9 cellular contexts compared by ENCODE assay signal in the genomic region with DNA sequence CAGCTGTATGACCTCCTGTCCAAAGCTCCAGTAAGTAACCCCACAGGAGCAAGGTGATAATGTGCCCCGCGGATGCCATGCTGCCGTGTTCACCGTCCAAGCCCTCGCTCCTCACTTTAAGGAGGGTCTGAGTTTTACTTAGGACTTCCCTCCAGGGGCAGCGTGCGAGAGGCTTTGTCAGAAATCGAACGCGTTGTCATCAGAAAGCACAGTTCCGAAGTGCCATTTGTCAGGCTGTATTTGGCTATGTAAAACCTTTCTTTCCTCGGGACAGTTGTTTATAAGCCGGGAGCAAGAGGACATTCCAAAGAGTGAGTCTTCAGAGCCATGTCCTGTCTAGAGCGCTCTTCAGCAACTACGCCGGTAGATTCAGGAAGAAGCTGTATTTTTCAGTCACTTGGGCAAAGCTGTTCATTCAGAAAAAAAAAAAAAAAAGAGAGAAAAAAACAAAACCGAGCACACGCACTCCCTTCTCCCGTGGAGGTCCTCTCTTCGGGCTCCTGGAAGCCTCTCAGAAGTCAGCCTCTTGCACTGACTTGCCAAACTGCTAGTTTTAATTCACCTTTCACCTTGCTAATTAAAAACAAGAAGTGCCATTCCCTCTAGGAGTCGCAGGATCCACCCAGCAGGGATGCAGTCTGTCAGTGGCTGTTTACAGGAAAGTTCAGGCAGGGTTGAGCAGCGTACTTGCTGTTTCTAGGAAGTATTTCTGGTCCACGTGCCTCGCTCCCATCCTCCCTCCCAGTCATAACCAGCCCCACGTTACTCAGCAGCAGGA. TPM values are rescaled to one million over a fixed set of nuclear protein-coding genes. Genes with fewer than 3 reads are reported as not detected.
DNase-seq lines count a peak whose midpoint lies in the region; ATAC-seq and TF ChIP-seq lines count a peak whose summit lies in the region.
"Had no signal": no experiment of that assay in that cellular context is flagged by ENCODE, and none has a peak within 500 bp of the region (broad histone marks: within the 10 kb centered on the region; RNA-seq: fewer than 3 reads in every experiment).

TSS of gene SEMA3E (minus strand) at position 676 of the 778 bp plus-strand sequence.

- H4K20me1 ChIP-seq in hepatocyte (ENCODE audit: insufficient read depth, poor library complexity, severe bottlenecking), result no peaks in the 10 kb centered on the region

- H3K4me3 Mint-ChIP-seq in activated naive CD4-positive, alpha-beta T cell treated with anti-CD3 and anti-CD28 coated beads, Interleukin-2, amount 10 ng/mL, durations not matched to agents 7 days and 5 days, result no peak within 1 kb of the TSS
- H3K4me3 Mint-ChIP-seq: memory B cell had no signal

- no peak within 1 kb of the TSS for H3K9ac ChIP-seq in SK-N-MC (ENCODE audit: insufficient read length)

- no peak within 1 kb of the TSS for H3K27ac ChIP-seq in SK-N-MC
- H3K27ac ChIP-seq in hepatocyte, result no peak within 1 kb of the TSS

- under 1% methylated on average over 25 of the region's 25 CpGs for WGBS in hepatocyte (ENCODE audit: low lambda C conversion rate, missing lambda C conversion rate)

- H3K27ac Mint-ChIP-seq in activated naive CD4-positive, alpha-beta T cell treated with anti-CD3 and anti-CD28 coated beads, Interleukin-2, amount 10 ng/mL, durations not matched to agents 7 days and 5 days, result no peak within 1 kb of the TSS
- H3K27ac Mint-ChIP-seq: memory B cell had no signal

- H3K9me2 ChIP-seq in hepatocyte (replicated peaks; ENCODE audit: insufficient read depth), result no peaks in the 10 kb centered on the region

- no peaks in the 10 kb centered on the region for H3K4me1 Mint-ChIP-seq in activated naive CD4-positive, alpha-beta T cell treated with anti-CD3 and anti-CD28 coated beads, Interleukin-2, amount 10 ng/mL, durations not matched to agents 7 days and 5 days
- H3K4me1 Mint-ChIP-seq: memory B cell had no signal

- H3K4me2 ChIP-seq in hepatocyte, result peak within 1 kb of the TSS; percentile 76

- H3K27me3 Mint-ChIP-seq in activated naive CD4-positive, alpha-beta T cell treated with anti-CD3 and anti-CD28 coated beads, Interleukin-2, amount 10 ng/mL, durations not matched to agents 7 days and 5 days, result peaks cover 10% of the 10 kb centered on the region
- H3K27me3 Mint-ChIP-seq: memory B cell had no signal

- H3K79me2 ChIP-seq in hepatocyte, result no peaks in the 10 kb centered on the region

- peak within 1 kb of the TSS; percentile 24 for H2AFZ ChIP-seq in hepatocyte

- H3K27me3 ChIP-seq in GM06990 (replicated peaks; ENCODE audit: control insufficient read depth, insufficient read depth, low read length) (no peaks in the 10 kb centered on the region), hepatocyte (no peaks in the 10 kb centered on the region)

- no peak for TF ChIP-seq CTCF in GM06990 (IDR thresholded peaks at IDR 0.05; ENCODE audit: insufficient read depth, low read length, poor library complexity, severe bottlenecking)
- no peak for TF ChIP-seq CTCF in hepatocyte (IDR thresholded peaks at IDR 0.05; ENCODE audit: poor library complexity)

- CTCF ChIA-PET in activated naive CD4-positive, alpha-beta T cell treated with anti-CD3 and anti-CD28 coated beads, Interleukin-2, amount 10 ng/mL, durations not matched to agents 7 days and 5 days (lab: Charles Lee), result no interaction called here

- H3K4me1 ChIP-seq in hepatocyte (ENCODE audit: insufficient read depth), result peaks cover 4% of the 10 kb centered on the region

- ATAC-seq in esophagus mucosa, result no peak

- H3K36me3 Mint-ChIP-seq in activated naive CD4-positive, alpha-beta T cell treated with anti-CD3 and anti-CD28 coated beads, Interleukin-2, amount 10 ng/mL, durations not matched to agents 7 days and 5 days, result no peaks in the 10 kb centered on the region
- H3K36me3 Mint-ChIP-seq: memory B cell had no signal

- H3K9me3 Mint-ChIP-seq in activated naive CD4-positive, alpha-beta T cell treated with anti-CD3 and anti-CD28 coated beads, Interleukin-2, amount 10 ng/mL, durations not matched to agents 7 days and 5 days, result no peaks in the 10 kb centered on the region

- H3K4me3 ChIP-seq in GM06990 (replicated peaks; ENCODE audit: low read depth, low read length) (peak within 1 kb of the TSS; percentile 8), SK-N-MC (peak within 1 kb of the TSS; percentile 57), hepatocyte (peak within 1 kb of the TSS; percentile 31), skeletal muscle cell (ENCODE audit: low read depth, low read length) (peak within 1 kb of the TSS; percentile 51)

- H3K36me3 ChIP-seq in GM06990 (ENCODE audit: control insufficient read depth, insufficient read depth, low read length), result no peaks in the 10 kb centered on the region
- H3K36me3 ChIP-seq in SK-N-MC (ENCODE audit: insufficient read depth, low read length), result no peaks in the 10 kb centered on the region
- no peaks in the 10 kb centered on the region for H3K36me3 ChIP-seq in hepatocyte (replicated peaks; ENCODE audit: insufficient read depth, low read depth)

- DNase-seq in GM06990 (ENCODE audit: extremely low read depth, insufficient read length), result no peak
- no peak for DNase-seq in SK-N-MC (ENCODE audit: low read depth, low spot score)
- peak; percentile 61 for DNase-seq in hepatocyte (ENCODE audit: low spot score)
- peak; percentile 17 for DNase-seq in skeletal muscle cell (ENCODE audit: low read depth)
- DNase-seq in UCSD-AML1 (lab: John Stamatoyannopoulos, UW; ENCODE audit: unreplicated experiment), result no peak
- DNase-seq in stimulated activated naive CD4-positive, alpha-beta T cell (lab: John Stamatoyannopoulos, UW), result no peak
- no peak for DNase-seq in activated naive CD4-positive, alpha-beta T cell treated with anti-CD3 and anti-CD28 coated beads, Interleukin-2, amount 10 ng/mL, durations not matched to agents 7 days and 5 days

- H3K9me3 ChIP-seq in SK-N-MC (ENCODE audit: low read depth, low read length) (no peaks in the 10 kb centered on the region), hepatocyte (ENCODE audit: low read depth) (no peaks in the 10 kb centered on the region)

RNA-seq across cellular contexts. Expression of gene SEMA3E, which starts in this region (rescaled TPM):
- total RNA-seq in hepatocyte (9.7 and 14.0 TPM in 2 replicates), esophagus mucosa (0.44 TPM)
- polyA plus RNA-seq in hepatocyte, result 7.0 and 13.3 TPM in 2 replicates

Comparison
In these comparisons a context has a peak if more than half of its experiments do, and no peak if none do; other contexts are left out.
1. DNase-seq: peak in hepatocyte (single experiment) and skeletal muscle cell (single experiment); none in GM06990 (single experiment), SK-N-MC (single experiment), UCSD-AML1 (single experiment), stimulated activated naive CD4-positive, alpha-beta T cell (0 of 6) and activated naive CD4-positive, alpha-beta T cell treated with anti-CD3 and anti-CD28 coated beads, Interleukin-2, amount 10 ng/mL, durations not matched to agents 7 days and 5 days (single experiment).
2. Peak in every context shown above with its lines, with median percentiles within 50 percentile points of each other: H3K4me3 ChIP-seq.